9 cellular contexts compared by ENCODE assay signal in genomic region chr10:93115661-93116383, GRCh38. TPM values are rescaled to one million over a fixed set of nuclear protein-coding genes. Genes with fewer than 3 reads are reported as not detected.
DNase-seq lines count a peak whose midpoint lies in the region; ATAC-seq and TF ChIP-seq lines count a peak whose summit lies in the region.
"Had no signal": no experiment of that assay in that cellular context is flagged by ENCODE, and none has a peak within 500 bp of the region (broad histone marks: within the 10 kb centered on the region; RNA-seq: fewer than 3 reads in every experiment).

No MANE protein-coding gene starts in this region.

- H3K9me3 Mint-ChIP-seq in HFFc6, result no peaks in the 10 kb centered on the region
- no peaks in the 10 kb centered on the region for H3K9me3 Mint-ChIP-seq in natural killer cell

- H3K27me3 Mint-ChIP-seq in HFFc6 (ENCODE audit: insufficient read depth), result peaks cover 24% of the 10 kb centered on the region
- peaks cover 18 to 20% of the 10 kb centered on the region in 2 donors for H3K27me3 Mint-ChIP-seq in natural killer cell (ENCODE audit: low read depth in 2 of 2)

- H3K4me3 Mint-ChIP-seq in HFFc6, result no peak overlapping the region
- H3K4me3 Mint-ChIP-seq in natural killer cell, result no peak overlapping the region

- intact Hi-C loops in natural killer cell (cut with micrococcal nuclease), result no loop called here
- intact Hi-C loops in stomach (cut with DNase I; ENCODE audit: low total_unique reads), result loop anchor here (10.0 kb wide), 1 partner anchor 169 kb away; no protein-coding TSS in a partner anchor

- H3K9me3 ChIP-seq in stomach (no peaks in the 10 kb centered on the region), gastroesophageal sphincter (no peaks in the 10 kb centered on the region)

- H3K27me3 ChIP-seq in stomach (peaks cover 0 to 5% (median 0%) of the 10 kb centered on the region in 3 donors), gastroesophageal sphincter (peaks cover 4% of the 10 kb centered on the region)

- H3K4me1 Mint-ChIP-seq in HFFc6 (ENCODE audit: low read depth), result no peaks in the 10 kb centered on the region; the same call in 1 of the 2 replicates
- H3K4me1 Mint-ChIP-seq in natural killer cell, result peaks cover 0 to 5% of the 10 kb centered on the region in 2 donors

- H3K36me3 Mint-ChIP-seq in HFFc6 (ENCODE audit: low read depth) (no peaks in the 10 kb centered on the region), natural killer cell (no peaks in the 10 kb centered on the region)

- peak; percentile 67 for TF ChIP-seq CTCF in HFFc6 (IDR thresholded peaks at IDR 0.05)
- peak; percentile 66 for TF ChIP-seq CTCF in epithelial cell of proximal tubule (conservative IDR thresholded peaks at IDR 0.05; ENCODE audit: low read depth, low read length)
- TF ChIP-seq CTCF in natural killer cell (IDR thresholded peaks at IDR 0.05), result no peak
- peak in 2 of 7 experiments; percentile 23 to 54 for TF ChIP-seq CTCF in stomach (IDR thresholded peaks at IDR 0.05)
- TF ChIP-seq CTCF in gastroesophageal sphincter (IDR thresholded peaks at IDR 0.05), result peak in 2 of 4 experiments; percentile 30 to 58

- ATAC-seq in natural killer cell, result peak; percentile 57 to 74 (median 60)
- ATAC-seq in gastroesophageal sphincter, result no peak

- no peak for TF ChIP-seq EP300 in stomach (IDR thresholded peaks at IDR 0.05)
- TF ChIP-seq EP300 in gastroesophageal sphincter (IDR thresholded peaks at IDR 0.05), result no peak

- H3K27ac ChIP-seq in stomach (no peak overlapping the region), gastroesophageal sphincter (no peak overlapping the region)
- H3K27ac ChIP-seq: epithelial cell of prostate had no signal

- DNase-seq in ELR (ENCODE audit: low read depth) (peak; percentile 71), HFFc6 (peak; percentile 46), NCI-H774 (lab: John Stamatoyannopoulos, UW) (peak; percentile 12), epithelial cell of proximal tubule (ENCODE audit: low read depth) (no peak), natural killer cell (peak; percentile 36), stomach (peak; percentile 76)
- peak; percentile 17 to 35 for DNase-seq in activated CD8-positive, alpha-beta memory T cell treated with anti-CD3 and anti-CD28 coated beads for 4 hours (ENCODE audit: low read depth in 2 of 2)

- 57 to 76% (median 66%) methylated on average over 4 of the region's 4 CpGs for WGBS in stomach, 5 donors
- WGBS in gastroesophageal sphincter (ENCODE audit: low coverage in 1 of 2), 2 donors, result 46% methylated on average over 2 of the region's 4 CpGs; no CpG with 5 or more reads in 1 of the 2 donors

- H3K36me3 ChIP-seq in stomach (no peaks in the 10 kb centered on the region), gastroesophageal sphincter (no peaks in the 10 kb centered on the region)

- no peak for TF ChIP-seq POLR2A in stomach (IDR thresholded peaks at IDR 0.05)
- TF ChIP-seq POLR2A in gastroesophageal sphincter (IDR thresholded peaks at IDR 0.05), result no peak

- H3K4me1 ChIP-seq in stomach, result no peaks in the 10 kb centered on the region
- H3K4me1 ChIP-seq in gastroesophageal sphincter, result no peaks in the 10 kb centered on the region

- H3K27ac Mint-ChIP-seq in HFFc6 (no peak overlapping the region), natural killer cell (no peak overlapping the region)

- H3K4me3 ChIP-seq in epithelial cell of proximal tubule (ENCODE audit: low read depth, low read length) (no peak overlapping the region), stomach (no peak overlapping the region), gastroesophageal sphincter (no peak overlapping the region)

RNA-seq across cellular contexts. Expression of gene CYP26A1, which starts 42.1 kb away (rescaled TPM):
- not detected for total RNA-seq in HFFc6 (2021; fragmentation: NEBNext Ultra II Directional; extraction: Animal tissue kit (Norgen Biotek cat#: 25700))
- total RNA-seq in epithelial cell of proximal tubule (not detected in 2 replicates), natural killer cell (not detected), stomach (not detected), gastroesophageal sphincter (not detected)
- polyA plus RNA-seq in stomach, result under 1 TPM in 1 of 3 donors, not detected in 2; 0.15 TPM

RNA-seq across cellular contexts. Expression of gene CYP26C1, which starts 55.2 kb away (rescaled TPM):
- under 1 TPM in 5 of 6 experiments, not detected in 1; 0.05 to 0.22 (median 0.13) TPM for total RNA-seq in HFFc6 (2021; fragmentation: NEBNext Ultra II Directional; extraction: Animal tissue kit (Norgen Biotek cat#: 25700))
- 0.06 and 0.43 TPM in 2 replicates for total RNA-seq in epithelial cell of proximal tubule
- total RNA-seq in natural killer cell, result under 1 TPM in 1 of 3 donors, not detected in 2; 0.09 TPM
- 1 to 10 TPM in 1 of 5 donors, not detected in 4; 7.0 TPM for total RNA-seq in stomach
- not detected for polyA plus RNA-seq in stomach
- under 1 TPM in 1 of 4 donors, not detected in 3; 0.31 TPM for total RNA-seq in gastroesophageal sphincter
